ENCODE assay signal across 9 cellular contexts in genomic region chr11:119361056-119361787, GRCh38. TPM values are rescaled to one million over a fixed set of nuclear protein-coding genes. Genes with fewer than 3 reads are reported as not detected.
DNase-seq lines count a peak whose midpoint lies in the region; ATAC-seq and TF ChIP-seq lines count a peak whose summit lies in the region.
"Had no signal": no experiment of that assay in that cellular context is flagged by ENCODE, and none has a peak within 500 bp of the region (broad histone marks: within the 10 kb centered on the region; RNA-seq: fewer than 3 reads in every experiment).

No MANE protein-coding gene starts in this region.

- DNase-seq in GM04504 (ENCODE audit: low read depth) = peak; percentile 33
- peak; percentile 84 for DNase-seq in MV-4-11 (lab: John Stamatoyannopoulos, UW)
- DNase-seq in WERI-Rb-1 = peak; percentile 95
- peak; percentile 78 for DNase-seq in left ventricle myocardium inferior
- peak; percentile 86 for DNase-seq in skeletal muscle cell (ENCODE audit: low read depth)

- H3K4me1 ChIP-seq in left ventricle myocardium inferior = peaks cover 95% of the 10 kb centered on the region

- H3K27me3 ChIP-seq in WERI-Rb-1 (ENCODE audit: insufficient read depth, low read depth, severe bottlenecking) (no peaks in the 10 kb centered on the region), left ventricle myocardium inferior (ENCODE audit: low read depth) (peaks cover 23% of the 10 kb centered on the region)
- H3K27me3 ChIP-seq: SJSA1 had no signal

- H3K36me3 ChIP-seq in WERI-Rb-1 = peaks cover 34% of the 10 kb centered on the region
- H3K36me3 ChIP-seq in left ventricle myocardium inferior = peaks cover 28% of the 10 kb centered on the region
- H3K36me3 ChIP-seq: SJSA1 had no signal

- ATAC-seq in HG03520 (IDR thresholded peaks at IDR 0.05; ENCODE audit: unreplicated experiment) (no peak), GM21786 (IDR thresholded peaks at IDR 0.05; ENCODE audit: unreplicated experiment) (no peak), GM19467 (IDR thresholded peaks at IDR 0.05; ENCODE audit: unreplicated experiment) (no peak)

- H3K27ac ChIP-seq in WERI-Rb-1 (peak overlapping the region; percentile 80), left ventricle myocardium inferior (replicated peaks) (peak overlapping the region; percentile 95)
- H3K27ac ChIP-seq: SJSA1 had no signal

- H3K9me3 ChIP-seq in WERI-Rb-1 (ENCODE audit: severe bottlenecking) = no peaks in the 10 kb centered on the region
- no peaks in the 10 kb centered on the region for H3K9me3 ChIP-seq in left ventricle myocardium inferior (replicated peaks)
- H3K9me3 ChIP-seq: SJSA1 had no signal

- intact Hi-C loops in left ventricle myocardium inferior (cut with micrococcal nuclease) = no loop called here

- TF ChIP-seq CTCF in WERI-Rb-1 (IDR thresholded peaks at IDR 0.05; ENCODE audit: low read depth, low read length) (no peak), left ventricle myocardium inferior (IDR thresholded peaks at IDR 0.05; ENCODE audit: borderline replicate concordance) (no peak)

- H3K4me3 ChIP-seq in WERI-Rb-1 (ENCODE audit: low read depth, low read length) = peak overlapping the region; percentile 54
- peak overlapping the region; percentile 72 for H3K4me3 ChIP-seq in left ventricle myocardium inferior
- peak overlapping the region; percentile 16 for H3K4me3 ChIP-seq in skeletal muscle cell (ENCODE audit: low read depth, low read length)
- H3K4me3 ChIP-seq: SJSA1 had no signal

RNA-seq across cellular contexts. Expression of gene MFRP, which starts 14.7 kb away (rescaled TPM):
- total RNA-seq in left ventricle myocardium inferior = not detected
- total RNA-seq: SJSA1 had no signal

RNA-seq across cellular contexts. Expression of gene USP2, which starts 20.3 kb away (rescaled TPM):
- 135 TPM for total RNA-seq in left ventricle myocardium inferior

RNA-seq across cellular contexts. Expression of gene C1QTNF5, which starts 20.5 kb away (rescaled TPM):
- 14.4 TPM for total RNA-seq in left ventricle myocardium inferior

RNA-seq across cellular contexts. Expression of gene RNF26, which starts 26.9 kb away (rescaled TPM):
- total RNA-seq in left ventricle myocardium inferior = 14.0 TPM

RNA-seq across cellular contexts. Expression of gene MCAM, which starts 44.3 kb away (rescaled TPM):
- total RNA-seq in left ventricle myocardium inferior = 59.2 TPM

Comparison
In these comparisons a context has a peak if more than half of its experiments do, and no peak if none do; other contexts are left out.
1. DNase-seq: peak in every context shown above with its lines; median percentile 95 in WERI-Rb-1; 86 in skeletal muscle cell; 84 in MV-4-11; 78 in left ventricle myocardium inferior; 33 in GM04504.
2. H3K4me3 ChIP-seq: peak in every context shown above with its lines; median percentile 72 in left ventricle myocardium inferior; 54 in WERI-Rb-1; 16 in skeletal muscle cell.